15 cellular contexts compared by ENCODE assay signal in genomic region chr6:43840490-43841218, GRCh38.
"Had no signal": no experiment of that assay in that cellular context is flagged by ENCODE, and none has a peak within 500 bp of the region (broad histone marks: within the 10 kb centered on the region; RNA-seq: fewer than 3 reads in every experiment).

No MANE protein-coding gene starts in this region.

- H3K27ac ChIP-seq: cardiac muscle cell, tibial nerve had no signal

- H3K4me3 Mint-ChIP-seq: activated CD8-positive, alpha-beta T cell treated with anti-CD3 and anti-CD28 coated beads for 36 hours; natural killer cell; stimulated activated naive B cell treated with anti-CD40 and anti-IgM and Interleukin-4, amounts not matched to agents 10 μg/mL and 1 μg/mL and 100 μg/mL, for 72 hours; T-cell had no signal

- H3K4me3 ChIP-seq: cardiac muscle cell, mucosa of descending colon, tibial nerve had no signal

- H3K9me3 Mint-ChIP-seq: activated CD8-positive, alpha-beta T cell treated with anti-CD3 and anti-CD28 coated beads for 36 hours; natural killer cell; stimulated activated naive B cell treated with anti-CD40 and anti-IgM and Interleukin-4, amounts not matched to agents 10 μg/mL and 1 μg/mL and 100 μg/mL, for 72 hours; T-cell had no signal

- H3K9me3 ChIP-seq: mucosa of descending colon, tibial nerve had no signal

- DNase-seq: activated CD8-positive, alpha-beta memory T cell treated with anti-CD3 and anti-CD28 coated beads, Interleukin-2, amount 50 U/mL, for 4 hours; activated CD8-positive, alpha-beta T cell treated with anti-CD3 and anti-CD28 coated beads for 36 hours; activated naive CD4-positive, alpha-beta T cell; head of caudate nucleus; mammary epithelial cell; mucosa of descending colon; natural killer cell; nucleus accumbens; right cardiac atrium; stimulated activated CD4-positive, alpha-beta T cell treated with anti-CD3 and anti-CD28 coated beads, Interleukin-1b, Interleukin-23, amount 100 ng/mL, for 48 hours; stimulated activated naive B cell treated with anti-CD40 and anti-IgM and Interleukin-4, amounts not matched to agents 10 μg/mL and 1 μg/mL and 100 μg/mL, for 72 hours; T-cell; T1000 had no signal

- H3K27me3 ChIP-seq: cardiac muscle cell, tibial nerve had no signal

- H3K4me1 Mint-ChIP-seq: natural killer cell had no signal

- H3K36me3 Mint-ChIP-seq: natural killer cell; stimulated activated naive B cell treated with anti-CD40 and anti-IgM and Interleukin-4, amounts not matched to agents 10 μg/mL and 1 μg/mL and 100 μg/mL, for 72 hours; T-cell had no signal

- H3K36me3 ChIP-seq: cardiac muscle cell, tibial nerve had no signal

- H3K27ac Mint-ChIP-seq: activated CD8-positive, alpha-beta T cell treated with anti-CD3 and anti-CD28 coated beads for 36 hours; natural killer cell; stimulated activated naive B cell treated with anti-CD40 and anti-IgM and Interleukin-4, amounts not matched to agents 10 μg/mL and 1 μg/mL and 100 μg/mL, for 72 hours; T-cell had no signal
